Comparison of ENCODE assay signal across 12 cellular contexts in genomic region chr3:101829878-101830277, GRCh38. TPM values are rescaled to one million over a fixed set of nuclear protein-coding genes. Genes with fewer than 3 reads are reported as not detected.
DNase-seq lines count a peak whose midpoint lies in the region; ATAC-seq, FAIRE-seq and TF ChIP-seq lines count a peak whose summit lies in the region.
"Had no signal": no experiment of that assay in that cellular context is flagged by ENCODE, and none has a peak within 500 bp of the region (broad histone marks: within the 10 kb centered on the region; RNA-seq: fewer than 3 reads in every experiment).

No MANE protein-coding gene starts in this region.

- in situ Hi-C loops in GM12878 (cut with MboI) = no loop called here

- H3K9me3 Mint-ChIP-seq in T-helper 2 cell treated with Interferon-gamma antibody and Interleukin-4, amounts not matched to agents 5 μg/mL and 100 μg/mL, for 36 hours = no peaks in the 10 kb centered on the region

- BruUV-seq in GM12878 (replicated peaks; lab: Mats Ljungman, UMichigan) = no TSS peak

- H3K4me3 ChIP-seq in GM12878 (peak overlapping the region; percentile 78), spleen (peak overlapping the region in 1 of 8 donors; percentile 72)
- H3K4me3 ChIP-seq: A549 had no signal

- H3K4me1 ChIP-seq in GM12878 (ENCODE audit: control insufficient read depth, insufficient read depth, low read length) (peaks cover 24% of the 10 kb centered on the region), spleen (peaks cover 29 to 87% (median 58%) of the 10 kb centered on the region in 6 donors)

- peak; percentile 20 to 51; a peak in 2 of 4 replicates for TF ChIP-seq EP300 in GM12878 (IDR thresholded peaks at IDR 0.05; ENCODE audit: borderline replicate concordance in 1 of 2, control insufficient read depth in 1 of 2, low read depth in 2 of 2, low read length in 2 of 2)

- TF ChIP-seq CTCF in GM12878 (IDR thresholded peaks at IDR 0.05 in 2 of 3, conservative IDR thresholded peaks at IDR 0.05 in 1 of 3; ENCODE audit: control insufficient read depth in 2 of 3, extremely low read depth in 1 of 3, insufficient read depth in 1 of 3, low read depth in 3 of 3, low read length in 3 of 3) (no peak), spleen (IDR thresholded peaks at IDR 0.05 in 8 of 11, conservative IDR thresholded peaks at IDR 0.05 in 3 of 11) (no peak), D721Med (IDR thresholded peaks at IDR 0.05; ENCODE audit: insufficient read depth, missing control alignments) (no peak)

- peaks cover 1 to 11% of the 10 kb centered on the region in 2 experiments; a peak in 3 of 4 replicates for H3K36me3 ChIP-seq in GM12878 (ENCODE audit: control insufficient read depth in 2 of 2, insufficient read depth in 2 of 2, low read length in 1 of 2)
- peaks cover 0 to 4% (median 0%) of the 10 kb centered on the region in 6 donors for H3K36me3 ChIP-seq in spleen

- RAD21 ChIA-PET in GM12878 (lab: Charles Lee; ENCODE audit: unreplicated experiment) = interaction anchor here (0.7 to 6.4 kb wide), 31 partner anchors 9 to 885 kb away, joined by 3 to 44 read pairs (median 5); partner anchors contain the start of gene NFKBIZ

- H3K4me3 Mint-ChIP-seq in T-helper 2 cell treated with Interferon-gamma antibody and Interleukin-4, amounts not matched to agents 5 μg/mL and 100 μg/mL, for 36 hours = peak overlapping the region; percentile 88

- H3K27ac Mint-ChIP-seq in T-helper 2 cell treated with Interferon-gamma antibody and Interleukin-4, amounts not matched to agents 5 μg/mL and 100 μg/mL, for 36 hours = no peak overlapping the region

- 32% methylated on average over 2 of the region's 2 CpGs for WGBS in GM12878 (ENCODE audit: insufficient coverage, insufficient replicate concordance, low lambda C conversion rate, missing lambda C conversion rate)
- 49 to 66% (median 59%) methylated on average over 2 of the region's 2 CpGs for WGBS in spleen, 5 donors

- H3K27ac ChIP-seq in GM12878 (ENCODE audit: control insufficient read depth, insufficient read depth) (peak overlapping the region; percentile 92), spleen (peak overlapping the region; percentile 87 to 96 (median 91))

- no peaks in the 10 kb centered on the region for H3K9me3 ChIP-seq in GM12878 (replicated peaks; ENCODE audit: control insufficient read depth, insufficient read depth, low read length)
- no peaks in the 10 kb centered on the region for H3K9me3 ChIP-seq in spleen
- H3K9me3 ChIP-seq: A549 had no signal

- peak; percentile 23 for ATAC-seq in HG03432 (IDR thresholded peaks at IDR 0.05; ENCODE audit: unreplicated experiment)
- ATAC-seq in GM12878 = peak; percentile 46

- POLR2A ChIA-PET in GM12878 (lab: Charles Lee) = interaction anchor here (0.7 to 6.4 kb wide), 15 partner anchors 9 to 109 kb away, joined by 3 to 66 read pairs (median 4); partner anchors contain the start of gene NFKBIZ

- no peaks in the 10 kb centered on the region for H4K20me1 ChIP-seq in GM12878 (ENCODE audit: control insufficient read depth, insufficient read depth)

- H3K27me3 Mint-ChIP-seq in T-helper 2 cell treated with Interferon-gamma antibody and Interleukin-4, amounts not matched to agents 5 μg/mL and 100 μg/mL, for 36 hours (ENCODE audit: low read depth) = no peaks in the 10 kb centered on the region

- peaks cover 65% of the 10 kb centered on the region for H3K4me1 Mint-ChIP-seq in T-helper 2 cell treated with Interferon-gamma antibody and Interleukin-4, amounts not matched to agents 5 μg/mL and 100 μg/mL, for 36 hours (ENCODE audit: low read depth)

- H3K36me3 Mint-ChIP-seq in T-helper 2 cell treated with Interferon-gamma antibody and Interleukin-4, amounts not matched to agents 5 μg/mL and 100 μg/mL, for 36 hours (ENCODE audit: low read depth) = peaks cover 10% of the 10 kb centered on the region

- CTCF ChIA-PET in GM12878 (lab: Yijun Ruan, JAX) = interaction anchor here (0.6 to 4.9 kb wide), 14 partner anchors 9 to 395 kb away, joined by 3 to 40 read pairs (median 4); partner anchors contain the start of gene CEP97

- H3K9ac ChIP-seq in GM12878 (ENCODE audit: control insufficient read depth, insufficient read depth, low read length) = peak overlapping the region; percentile 89

- TF ChIP-seq POLR2A in GM12878 (IDR thresholded peaks at IDR 0.05; ENCODE audit: low read depth, low read length) = no peak
- TF ChIP-seq POLR2A in spleen (IDR thresholded peaks at IDR 0.05) = no peak

- intact Hi-C loops in GM12878 (cut with micrococcal nuclease; ENCODE audit: unreplicated experiment) = loop anchor here (5.0 kb wide), 2 partner anchors 157 to 227 kb away; no protein-coding TSS in a partner anchor
- intact Hi-C loops in spleen (cut with DNase I; ENCODE audit: low total_unique reads) = no loop called here

- DNase-seq in T-helper 2 cell treated with Interferon-gamma antibody and Interleukin-4, amounts not matched to agents 5 μg/mL and 100 μg/mL, for 36 hours (ENCODE audit: low spot score) = no peak
- DNase-seq in T-helper 2 cell (no peak), GM12878 (ENCODE audit: low read depth, low spot score) (no peak), spleen (no peak), D721Med (ENCODE audit: insufficient read length, low spot score) (no peak), D341Med (ENCODE audit: low spot score) (no peak), ecto neural progenitor cell (ENCODE audit: low spot score) (no peak)
- DNase-seq: effector CD4-positive, alpha-beta T cell; NCI-H187; SHP77 treated with DMSO at 0.1 percent for 48 hours had no signal

- FAIRE-seq in GM12878 (lab: Jason Lieb, UNC) (no peak), D721Med (lab: Jason Lieb, UNC) (no peak)
- FAIRE-seq: A549 had no signal

- no peak overlapping the region; the same call in 1 of the 2 replicates for H2AFZ ChIP-seq in GM12878 (ENCODE audit: control insufficient read depth, low read depth, low read length)

- H3K79me2 ChIP-seq in GM12878 (ENCODE audit: control insufficient read depth, insufficient read depth, low read length) = peaks cover 66% of the 10 kb centered on the region

- peak overlapping the region; percentile 74 for H3K4me2 ChIP-seq in GM12878 (ENCODE audit: control insufficient read depth, insufficient read depth)

- H3K27me3 ChIP-seq in GM12878 (replicated peaks in 1 of 2; ENCODE audit: control insufficient read depth in 2 of 2, insufficient read depth in 2 of 2, low read length in 1 of 2) = no peaks in the 10 kb centered on the region
- H3K27me3 ChIP-seq in spleen (replicated peaks in 1 of 7) = no peaks in the 10 kb centered on the region

- no peak for TF ChIP-seq RAD21 in GM12878 (IDR thresholded peaks at IDR 0.05; ENCODE audit: insufficient read depth, low read depth, low read length)

- SMC1A ChIA-PET in GM12878 (lab: Charles Lee; ENCODE audit: uncharacterized antibody, unreplicated experiment) = interaction anchor here (0.5 to 6.9 kb wide), 30 partner anchors 9 to 395 kb away, joined by 3 to 63 read pairs (median 6); partner anchors contain the start of gene NFKBIZ

TF ChIP-seq in GM12878, 131 proteins besides CTCF, POLR2A, EP300 and RAD21 (continues in another document):
- TF ChIP-seq STAT1 (conservative IDR thresholded peaks at IDR 0.05) (no peak), TCF7 (IDR thresholded peaks at IDR 0.05; ENCODE audit: borderline replicate concordance) (0 out of 2 replicates have a peak, but pooled peaks have one; percentile 11), IKZF2 (IDR thresholded peaks at IDR 0.05) (peak; percentile 41 to 64; a peak in 2 of 4 replicates), ATF7 (IDR thresholded peaks at IDR 0.05; ENCODE audit: low read depth) (peak; percentile 86), RUNX3 (IDR thresholded peaks at IDR 0.05; ENCODE audit: low read length) (peak; percentile 77)

RNA-seq across cellular contexts. Expression of gene NFKBIZ, which starts 19.4 kb away (rescaled TPM):
- 396 and 457 TPM in 2 replicates for total RNA-seq in GM12878 (2013; cell fraction: nucleolus; rRNA removed)
- total RNA-seq in GM12878 (2014; rRNA removed) (19.0 and 23.6 TPM in 2 replicates), GM12878 (2014; rRNA removed; fragmentation: Illumina TruSeq; extraction: Trizol) (20.1 and 24.3 TPM in 2 replicates), GM12878 (2021) (27.0 and 27.3 TPM in 2 replicates), spleen (100 to 1,000 TPM in 3 of 7 donors, 10 to 100 TPM in 4; 59.4 to 220 (median 96.4) TPM)
- 15.6 TPM for polyA plus RNA-seq in GM12878 (2011; ENCODE audit: low read depth)
- polyA plus RNA-seq in GM12878 (2011; rRNA removed) (50.8 and 53.8 TPM in 2 replicates), GM12878 (2014; fragmentation: Illumina TruSeq; extraction: Trizol) (16.5 and 21.7 TPM in 2 replicates), GM12878 (2014; fragmentation: Nextera tagmentation; extraction: Ambion mirVana) (1 to 10 TPM; 6.3 to 8.9 TPM), GM12878 (2014; rRNA removed) (18.2 TPM in 2 replicates), GM12878 (2016; fragmentation: Nextera tagmentation; extraction: Ambion mirVana) (1 to 10 TPM; 7.7 to 8.5 TPM), spleen (10 to 100 TPM; 11.6 to 12.1 (median 11.7) TPM)
- polyA plus RNA-seq in GM12878 (2011; cell fraction: cytosol; rRNA removed) = 22.1 and 28.4 TPM in 2 replicates
- polyA plus RNA-seq in GM12878 (2011; cell fraction: nucleus; rRNA removed) = 95.4 and 129 TPM in 2 replicates
- 19.3 and 20.9 TPM in 2 replicates for polyA plus RNA-seq in GM12878 (2012)
- polyA minus RNA-seq in GM12878 (2011; rRNA and poly(A)+ RNA removed) = 114 and 135 TPM in 2 replicates
- 25.4 and 32.1 TPM in 2 replicates for polyA minus RNA-seq in GM12878 (2011; cell fraction: cytosol; rRNA and poly(A)+ RNA removed)
- 165 and 223 TPM in 2 replicates for polyA minus RNA-seq in GM12878 (2011; cell fraction: nucleus; rRNA and poly(A)+ RNA removed)

RNA-seq across cellular contexts. Expression of gene NXPE3, which starts 50.9 kb away (rescaled TPM):
- 2.5 and 3.0 TPM in 2 replicates for total RNA-seq in GM12878 (2013; cell fraction: nucleolus; rRNA removed)
- total RNA-seq in GM12878 (2014; rRNA removed) (4.5 and 5.5 TPM in 2 replicates), GM12878 (2014; rRNA removed; fragmentation: Illumina TruSeq; extraction: Trizol) (2.4 TPM in 2 replicates), GM12878 (2021) (6.4 and 6.9 TPM in 2 replicates), spleen (10 to 100 TPM; 21.7 to 39.1 (median 27.1) TPM)
- polyA plus RNA-seq in GM12878 (2011; ENCODE audit: low read depth) = 2.1 TPM
- polyA plus RNA-seq in GM12878 (2011; rRNA removed) (3.7 and 4.7 TPM in 2 replicates), GM12878 (2014; fragmentation: Illumina TruSeq; extraction: Trizol) (5.0 and 5.5 TPM in 2 replicates), GM12878 (2014; fragmentation: Nextera tagmentation; extraction: Ambion mirVana) (1 to 10 TPM; 2.0 to 2.2 TPM), GM12878 (2014; rRNA removed) (5.2 and 5.4 TPM in 2 replicates), GM12878 (2016; fragmentation: Nextera tagmentation; extraction: Ambion mirVana) (1 to 10 TPM; 6.8 to 8.7 TPM), spleen (10 to 100 TPM in 2 of 3 donors, 1 to 10 TPM in 1; 6.9 to 12.0 (median 11.2) TPM)
- 3.3 and 4.3 TPM in 2 replicates for polyA plus RNA-seq in GM12878 (2011; cell fraction: cytosol; rRNA removed)
- 2.0 and 2.1 TPM in 2 replicates for polyA plus RNA-seq in GM12878 (2011; cell fraction: nucleus; rRNA removed)
- 2.3 and 2.6 TPM in 2 replicates for polyA plus RNA-seq in GM12878 (2012)
- 6.5 and 8.9 TPM in 2 replicates for polyA minus RNA-seq in GM12878 (2011; rRNA and poly(A)+ RNA removed)
- 2.0 and 2.3 TPM in 2 replicates for polyA minus RNA-seq in GM12878 (2011; cell fraction: cytosol; rRNA and poly(A)+ RNA removed)
- polyA minus RNA-seq in GM12878 (2011; cell fraction: nucleus; rRNA and poly(A)+ RNA removed) = 2.3 and 4.4 TPM in 2 replicates
